34 cellular contexts compared by ENCODE assay signal in the genomic region with DNA sequence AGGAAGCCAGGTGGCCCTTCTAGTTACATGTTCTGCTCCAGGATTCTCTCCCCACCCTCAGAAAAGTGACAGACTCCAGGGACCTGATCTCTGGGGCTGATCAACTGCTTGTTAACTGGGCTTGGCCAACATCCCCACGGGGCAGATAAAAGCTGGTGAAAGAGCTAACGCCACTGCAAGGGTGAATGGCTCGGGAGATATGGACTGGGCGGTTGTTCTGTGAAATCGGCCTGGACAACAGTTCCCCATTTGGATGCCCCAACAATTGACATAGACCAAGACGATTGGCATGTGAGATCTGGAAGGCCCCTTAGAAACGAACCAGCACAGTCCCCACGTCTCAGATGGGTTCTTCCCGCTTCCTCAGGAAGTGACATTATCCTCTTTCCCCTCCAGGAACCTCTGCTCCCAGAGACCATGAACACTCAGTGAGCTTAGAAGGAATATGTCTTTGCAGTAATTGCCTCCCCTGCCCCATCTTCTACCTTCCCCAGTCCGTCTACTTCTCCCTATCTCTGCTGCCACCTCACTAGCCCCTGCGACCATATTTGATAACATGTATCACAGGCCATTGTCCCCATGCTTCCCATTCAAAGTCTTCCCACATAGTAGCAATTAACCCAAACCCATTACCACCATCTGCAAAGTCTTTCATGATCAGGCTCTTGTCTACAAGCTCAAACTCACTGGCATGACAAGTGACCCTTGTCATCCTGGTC. TPM values are rescaled to one million over a fixed set of nuclear protein-coding genes. Genes with fewer than 3 reads are reported as not detected.
"Had no signal": no experiment of that assay in that cellular context is flagged by ENCODE, and none has a peak within 500 bp of the region (broad histone marks: within the 10 kb centered on the region; RNA-seq: fewer than 3 reads in every experiment).

No MANE protein-coding gene starts in this region.

- H3K9me3 Mint-ChIP-seq: activated B cell treated with CpG ODN at 0.5 μM for 24 hours; activated CD4-positive, alpha-beta memory T cell treated with anti-CD3 and anti-CD28 coated beads, Interleukin-2, amount 10 ng/mL, durations not matched to agents 7 days and 5 days; activated naive CD4-positive, alpha-beta T cell treated with anti-CD3 and anti-CD28 coated beads, Interleukin-2, amount 10 ng/mL, durations not matched to agents 7 days and 5 days; activated naive CD8-positive, alpha-beta T cell treated with anti-CD3 and anti-CD28 coated beads, Interleukin-2, amount 50 U/mL, for 24 hours; brain; T-cell had no signal

- H3K27ac ChIP-seq: colonic mucosa, VCaP had no signal

- H3K4me1 Mint-ChIP-seq: activated B cell treated with CpG ODN at 0.5 μM for 24 hours; activated CD8-positive, alpha-beta memory T cell treated with anti-CD3 and anti-CD28 coated beads, Interleukin-2, amount 10 ng/mL, durations not matched to agents 7 days and 5 days; activated naive CD4-positive, alpha-beta T cell treated with anti-CD3 and anti-CD28 coated beads, Interleukin-2, amount 10 ng/mL, durations not matched to agents 7 days and 5 days; activated naive CD8-positive, alpha-beta T cell treated with anti-CD3 and anti-CD28 coated beads, Interleukin-2, amount 50 U/mL, for 24 hours; brain; T-cell had no signal

- H3K27ac Mint-ChIP-seq: activated B cell treated with CpG ODN at 0.5 μM for 24 hours; activated CD4-positive, alpha-beta memory T cell treated with anti-CD3 and anti-CD28 coated beads, Interleukin-2, amount 10 ng/mL, durations not matched to agents 7 days and 5 days; activated CD8-positive, alpha-beta memory T cell treated with anti-CD3 and anti-CD28 coated beads, Interleukin-2, amount 10 ng/mL, durations not matched to agents 7 days and 5 days; activated naive CD4-positive, alpha-beta T cell treated with anti-CD3 and anti-CD28 coated beads, Interleukin-2, amount 10 ng/mL, durations not matched to agents 7 days and 5 days; activated naive CD8-positive, alpha-beta T cell; activated naive CD8-positive, alpha-beta T cell treated with anti-CD3 and anti-CD28 coated beads, Interleukin-2, amount 50 U/mL, for 24 hours; brain; T-cell had no signal

- H3K4me3 ChIP-seq: colonic mucosa had no signal

- H3K27me3 ChIP-seq: colonic mucosa had no signal

- H3K27me3 Mint-ChIP-seq: activated B cell treated with CpG ODN at 0.5 μM for 24 hours; activated CD4-positive, alpha-beta memory T cell treated with anti-CD3 and anti-CD28 coated beads, Interleukin-2, amount 10 ng/mL, durations not matched to agents 7 days and 5 days; activated CD8-positive, alpha-beta memory T cell treated with anti-CD3 and anti-CD28 coated beads, Interleukin-2, amount 10 ng/mL, durations not matched to agents 7 days and 5 days; activated naive CD4-positive, alpha-beta T cell treated with anti-CD3 and anti-CD28 coated beads, Interleukin-2, amount 10 ng/mL, durations not matched to agents 7 days and 5 days; activated naive CD8-positive, alpha-beta T cell; activated naive CD8-positive, alpha-beta T cell treated with anti-CD3 and anti-CD28 coated beads, Interleukin-2, amount 50 U/mL, for 24 hours; T-cell had no signal

- DNase-seq: activated B cell treated with CpG ODN at 0.5 μM for 24 hours; activated CD4-positive, alpha-beta memory T cell treated with anti-CD3 and anti-CD28 coated beads, Interleukin-2, amount 10 ng/mL, durations not matched to agents 7 days and 5 days; activated CD4-positive, alpha-beta T cell treated with anti-CD3 and anti-CD28 coated beads for 48 hours; activated CD4-positive, CD25-positive, alpha-beta regulatory T cell treated with anti-CD3 and anti-CD28 coated beads, Interleukin-2, amount 50 U/mL, for 72 hours; activated CD8-positive, alpha-beta memory T cell treated with anti-CD3 and anti-CD28 coated beads for 24 hours; activated CD8-positive, alpha-beta memory T cell treated with anti-CD3 and anti-CD28 coated beads, Interleukin-2, amount 10 ng/mL, durations not matched to agents 7 days and 5 days; activated CD8-positive, alpha-beta memory T cell treated with anti-CD3 and anti-CD28 coated beads, Interleukin-2, amount 50 U/mL, for 48 hours; activated effector memory CD4-positive, alpha-beta T cell treated with Interleukin-2 at 50 U/mL for 16 hours; activated naive CD4-positive, alpha-beta T cell treated with anti-CD3 and anti-CD28 coated beads, Interleukin-2, amount 10 ng/mL, durations not matched to agents 7 days and 5 days; activated naive CD8-positive, alpha-beta T cell treated with anti-CD3 and anti-CD28 coated beads, Interleukin-2, amount 50 U/mL, for 24 hours; activated T-cell treated with anti-CD3 and anti-CD28 coated beads, Interleukin-2, amount 50 U/mL, for 48 hours; anterior cingulate cortex; central memory CD4-positive, alpha-beta T cell; colonic mucosa; NCI-H1105 treated with DMSO at 0.1 percent for 48 hours; NCI-H1436; NCI-H1694; NCI-H1930; NCI-H2171; NCI-H510A; NCI-H526; NCI-H748 treated with DMSO at 0.1 percent for 48 hours; NK-92 treated with Interleukin-12 subunit alpha and Interleukin-12 subunit beta, amount 100 ng/mL, for 24 hours; Right ventricle myocardium superior; SK-N-SH; T-cell; T-helper 2 cell; T-helper 9 cell had no signal

- H3K9me3 ChIP-seq: colonic mucosa, SK-N-SH had no signal

- H3K4me1 ChIP-seq: colonic mucosa had no signal

- H3K36me3 Mint-ChIP-seq: activated CD8-positive, alpha-beta memory T cell treated with anti-CD3 and anti-CD28 coated beads, Interleukin-2, amount 10 ng/mL, durations not matched to agents 7 days and 5 days; activated naive CD4-positive, alpha-beta T cell treated with anti-CD3 and anti-CD28 coated beads, Interleukin-2, amount 10 ng/mL, durations not matched to agents 7 days and 5 days; brain; T-cell had no signal

- H3K4me3 Mint-ChIP-seq: activated B cell treated with CpG ODN at 0.5 μM for 24 hours; activated CD4-positive, alpha-beta memory T cell treated with anti-CD3 and anti-CD28 coated beads, Interleukin-2, amount 10 ng/mL, durations not matched to agents 7 days and 5 days; activated CD8-positive, alpha-beta memory T cell treated with anti-CD3 and anti-CD28 coated beads, Interleukin-2, amount 10 ng/mL, durations not matched to agents 7 days and 5 days; activated naive CD4-positive, alpha-beta T cell treated with anti-CD3 and anti-CD28 coated beads, Interleukin-2, amount 10 ng/mL, durations not matched to agents 7 days and 5 days; activated naive CD8-positive, alpha-beta T cell; activated naive CD8-positive, alpha-beta T cell treated with anti-CD3 and anti-CD28 coated beads, Interleukin-2, amount 50 U/mL, for 24 hours; brain; T-cell had no signal

- ATAC-seq: activated CD8-positive, alpha-beta memory T cell treated with anti-CD3 and anti-CD28 coated beads, Interleukin-2, amount 10 ng/mL, durations not matched to agents 7 days and 5 days; activated naive CD8-positive, alpha-beta T cell treated with anti-CD3 and anti-CD28 coated beads, Interleukin-2, amount 50 U/mL, for 24 hours; T-cell had no signal

RNA-seq across cellular contexts. Expression of gene PRG2, which starts 5.6 kb away (rescaled TPM):
- total RNA-seq: chondrocyte, colonic mucosa, Right ventricle myocardium superior had no signal
- polyA plus RNA-seq: SK-N-SH had no signal

RNA-seq across cellular contexts. Expression of gene PRG3, which starts 15.1 kb away (rescaled TPM):
- total RNA-seq: activated B cell treated with CpG ODN at 0.5 μM for 24 hours; activated CD4-positive, alpha-beta memory T cell treated with anti-CD3 and anti-CD28 coated beads, Interleukin-2, amount 10 ng/mL, durations not matched to agents 7 days and 5 days; activated CD8-positive, alpha-beta memory T cell treated with anti-CD3 and anti-CD28 coated beads, Interleukin-2, amount 10 ng/mL, durations not matched to agents 7 days and 5 days; bronchial epithelial cell; chondrocyte; colonic mucosa; M059J; Right ventricle myocardium superior; T-cell had no signal
- polyA plus RNA-seq: SK-N-SH had no signal

RNA-seq across cellular contexts. Expression of gene P2RX3, which starts 57.9 kb away (rescaled TPM):
- total RNA-seq: activated B cell treated with CpG ODN at 0.5 μM for 24 hours; activated CD4-positive, alpha-beta memory T cell treated with anti-CD3 and anti-CD28 coated beads, Interleukin-2, amount 10 ng/mL, durations not matched to agents 7 days and 5 days; activated CD8-positive, alpha-beta memory T cell treated with anti-CD3 and anti-CD28 coated beads, Interleukin-2, amount 10 ng/mL, durations not matched to agents 7 days and 5 days; bronchial epithelial cell; chondrocyte; colonic mucosa; M059J; T-cell had no signal
- polyA plus RNA-seq: SK-N-SH had no signal
